10 cellular contexts compared by ENCODE assay signal in genomic region chr4:104015680-104016079, GRCh38.
DNase-seq lines count a peak whose midpoint lies in the region; ATAC-seq and TF ChIP-seq lines count a peak whose summit lies in the region.
"Had no signal": no experiment of that assay in that cellular context is flagged by ENCODE, and none has a peak within 500 bp of the region (broad histone marks: within the 10 kb centered on the region; RNA-seq: fewer than 3 reads in every experiment).

No MANE protein-coding gene starts in this region.

- no peaks in the 10 kb centered on the region for H3K9me2 ChIP-seq in PC-9 (ENCODE audit: insufficient read depth)

- H3K9me3 Mint-ChIP-seq in effector memory CD8-positive, alpha-beta T cell = peaks cover 7 to 8% of the 10 kb centered on the region in 2 donors

- H3K4me3 ChIP-seq in A673 (ENCODE audit: low read depth, low read length, poor library complexity, severe bottlenecking) = no peak overlapping the region
- H3K4me3 ChIP-seq in GM12875 (ENCODE audit: low read depth, low read length) = no peak overlapping the region
- no peak overlapping the region for H3K4me3 ChIP-seq in PC-9
- H3K4me3 ChIP-seq: skin epidermis had no signal

- H3K4me2 ChIP-seq in PC-9 = no peak overlapping the region

- no peaks in the 10 kb centered on the region for H3K4me1 Mint-ChIP-seq in effector memory CD8-positive, alpha-beta T cell (ENCODE audit: low read depth in 2 of 2)

- peak; percentile 29 for DNase-seq in A673 (ENCODE audit: low spot score)
- peak in 1 of 2 experiments; percentile 1 for DNase-seq in PC-9
- DNase-seq in hippocampal formation (lab: John Stamatoyannopoulos, UW) = peak; percentile 1 to 68
- no peak for DNase-seq in effector memory CD8-positive, alpha-beta T cell
- no peak for DNase-seq in NCI-H146 (lab: John Stamatoyannopoulos, UW)
- DNase-seq: EL had no signal

- CTCF ChIA-PET in A673 (lab: Charles Lee) (no interaction called here), PC-9 (lab: Charles Lee) (no interaction called here)

- H3K27ac Mint-ChIP-seq in effector memory CD8-positive, alpha-beta T cell = no peak overlapping the region

- H3K36me3 Mint-ChIP-seq in effector memory CD8-positive, alpha-beta T cell (ENCODE audit: insufficient read depth) = no peaks in the 10 kb centered on the region

- no peaks in the 10 kb centered on the region for H3K4me1 ChIP-seq in A673 (ENCODE audit: insufficient read depth, low read length, poor library complexity, severe bottlenecking)
- no peaks in the 10 kb centered on the region for H3K4me1 ChIP-seq in PC-9 (replicated peaks; ENCODE audit: insufficient read depth)

- H3K9me3 ChIP-seq in A673 (ENCODE audit: low read depth, low read length, poor library complexity, severe bottlenecking) = no peaks in the 10 kb centered on the region
- no peaks in the 10 kb centered on the region for H3K9me3 ChIP-seq in PC-9 (ENCODE audit: insufficient read depth, low read depth)

- intact Hi-C loops in A673 (cut with micrococcal nuclease; ENCODE audit: unreplicated experiment) (no loop called here), PC-9 (cut with micrococcal nuclease; ENCODE audit: unreplicated experiment) (no loop called here)

- H3K27me3 ChIP-seq in A673 (replicated peaks; ENCODE audit: insufficient read depth, low read depth, low read length, poor library complexity) (no peaks in the 10 kb centered on the region), PC-9 (ENCODE audit: insufficient read depth, low read depth) (no peaks in the 10 kb centered on the region)

- peak; percentile 63 for TF ChIP-seq CTCF in A673 (conservative IDR thresholded peaks at IDR 0.05; ENCODE audit: low read depth, low read length)
- peak; percentile 16; the same call in 1 of the 2 replicates for TF ChIP-seq CTCF in GM12875 (IDR thresholded peaks at IDR 0.05; ENCODE audit: borderline replicate concordance, insufficient read depth, low read depth, low read length)
- peak; percentile 32; the same call in 1 of the 2 replicates for TF ChIP-seq CTCF in PC-9 (conservative IDR thresholded peaks at IDR 0.05)

- no peaks in the 10 kb centered on the region for H3K27me3 Mint-ChIP-seq in effector memory CD8-positive, alpha-beta T cell

- H4K20me1 ChIP-seq in PC-9 (ENCODE audit: insufficient read depth) = no peaks in the 10 kb centered on the region

- H3K27ac ChIP-seq in A673 (ENCODE audit: low read depth, low read length, poor library complexity, severe bottlenecking) = no peak overlapping the region
- H3K27ac ChIP-seq in PC-9 = no peak overlapping the region
- H3K27ac ChIP-seq: skin epidermis had no signal

- H2AFZ ChIP-seq in PC-9 = no peak overlapping the region

- BruUV-seq in A673 (replicated peaks; lab: Mats Ljungman, UMichigan) (no TSS peak), PC-9 (replicated peaks; lab: Mats Ljungman, UMichigan) (no TSS peak)

- no peaks in the 10 kb centered on the region for H3K79me2 ChIP-seq in PC-9 (ENCODE audit: low read depth)

- no peaks in the 10 kb centered on the region for H3F3A ChIP-seq in PC-9 (ENCODE audit: insufficient read depth, low read depth)

- POLR2A ChIA-PET in A673 (lab: Charles Lee; ENCODE audit: low non-redundant PET) (no interaction called here), PC-9 (lab: Charles Lee; ENCODE audit: unreplicated experiment) (no interaction called here)

- ATAC-seq in effector memory CD8-positive, alpha-beta T cell (replicated peaks) = no peak
- ATAC-seq in HG03354 (IDR thresholded peaks at IDR 0.05; ENCODE audit: poor library complexity, severe bottlenecking, unreplicated experiment) (no peak), GM21723 (IDR thresholded peaks at IDR 0.05; ENCODE audit: unreplicated experiment) (no peak)

- H3K36me3 ChIP-seq in A673 (ENCODE audit: insufficient read depth, low read length, poor library complexity, severe bottlenecking) (no peaks in the 10 kb centered on the region), PC-9 (ENCODE audit: low read depth) (no peaks in the 10 kb centered on the region)

- no peak overlapping the region for H3K4me3 Mint-ChIP-seq in effector memory CD8-positive, alpha-beta T cell

Comparison
In these comparisons a context has a peak if more than half of its experiments do, and no peak if none do; other contexts are left out.
1. DNase-seq: peak in A673 (single experiment) and hippocampal formation (2 of 2); none in effector memory CD8-positive, alpha-beta T cell (0 of 3) and NCI-H146 (single experiment).
2. Peak in every context shown above with its lines, with median percentiles within 50 percentile points of each other: CTCF ChIP-seq.